ENCODE assay signal across 24 cellular contexts in the genomic region with DNA sequence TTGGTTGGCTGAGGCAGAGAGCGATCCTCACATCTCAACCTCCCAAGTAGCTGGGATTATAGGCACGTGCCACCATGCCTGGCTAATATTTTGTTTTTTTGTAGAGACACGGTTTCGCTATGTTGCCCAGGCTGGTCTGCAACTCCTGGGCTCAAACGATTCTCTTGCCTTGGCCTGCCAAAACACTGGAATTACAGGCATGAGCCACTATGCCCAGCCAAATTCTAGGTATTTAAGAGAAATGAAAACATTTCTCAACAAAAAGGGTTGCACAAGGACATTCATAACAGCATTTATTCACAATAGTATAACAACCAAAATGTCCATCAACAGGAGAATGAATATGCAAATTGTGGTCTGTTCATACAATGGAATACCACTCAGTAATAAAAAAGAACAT. TPM values are rescaled to one million over a fixed set of nuclear protein-coding genes. Genes with fewer than 3 reads are reported as not detected.
"Had no signal": no experiment of that assay in that cellular context is flagged by ENCODE, and none has a peak within 500 bp of the region (broad histone marks: within the 10 kb centered on the region; RNA-seq: fewer than 3 reads in every experiment).

No MANE protein-coding gene starts in this region.

- ATAC-seq: effector memory CD8-positive, alpha-beta T cell; left lung had no signal

- H3K27ac ChIP-seq: esophagus squamous epithelium, left lung, sigmoid colon, spleen, upper lobe of left lung had no signal

- DNase-seq: activated CD4-positive, alpha-beta T cell treated with anti-CD3 and anti-CD28 coated beads, Interleukin-2, amount 50 U/mL, for 4 hours; activated gamma-delta T cell treated with Interleukin-2 at 50 U/mL for 16 hours; amygdala; caudate nucleus; effector memory CD8-positive, alpha-beta T cell; esophagus squamous epithelium; head of caudate nucleus; left lung; midbrain; nephron progenitor cell; nucleus accumbens; posterior cingulate gyrus; sigmoid colon; spleen; stimulated activated CD8-positive, alpha-beta memory T cell treated with anti-CD3 and anti-CD28 coated beads, Interleukin-4, amount 100 ng/mL, for 48 hours; stimulated activated naive CD4-positive, alpha-beta T cell treated with Interleukin-2 at 50 U/mL for 16 hours; substantia nigra; SW 1271; upper lobe of left lung had no signal

- H3K9me3 ChIP-seq: esophagus squamous epithelium, left lung, sigmoid colon, spleen, upper lobe of left lung had no signal

- H3K4me3 ChIP-seq: esophagus squamous epithelium, left lung, sigmoid colon, spleen, upper lobe of left lung had no signal

- H3K27me3 ChIP-seq: esophagus squamous epithelium, left lung, sigmoid colon, spleen, upper lobe of left lung had no signal

RNA-seq across cellular contexts. Expression of a gene that starts 57.5 kb away (rescaled TPM):
- total RNA-seq: dermis microvascular lymphatic vessel endothelial cell; esophagus squamous epithelium; frontal cortex; left lung; lung microvascular endothelial cell; renal cortical epithelial cell; sigmoid colon; spleen; T-helper 2 cell treated with Interferon-gamma antibody and Interleukin-4, amounts not matched to agents 100 ng/mL and 5 ng/mL, for 36 hours; upper lobe of left lung had no signal
